9 cellular contexts compared by ENCODE assay signal in the genomic region with DNA sequence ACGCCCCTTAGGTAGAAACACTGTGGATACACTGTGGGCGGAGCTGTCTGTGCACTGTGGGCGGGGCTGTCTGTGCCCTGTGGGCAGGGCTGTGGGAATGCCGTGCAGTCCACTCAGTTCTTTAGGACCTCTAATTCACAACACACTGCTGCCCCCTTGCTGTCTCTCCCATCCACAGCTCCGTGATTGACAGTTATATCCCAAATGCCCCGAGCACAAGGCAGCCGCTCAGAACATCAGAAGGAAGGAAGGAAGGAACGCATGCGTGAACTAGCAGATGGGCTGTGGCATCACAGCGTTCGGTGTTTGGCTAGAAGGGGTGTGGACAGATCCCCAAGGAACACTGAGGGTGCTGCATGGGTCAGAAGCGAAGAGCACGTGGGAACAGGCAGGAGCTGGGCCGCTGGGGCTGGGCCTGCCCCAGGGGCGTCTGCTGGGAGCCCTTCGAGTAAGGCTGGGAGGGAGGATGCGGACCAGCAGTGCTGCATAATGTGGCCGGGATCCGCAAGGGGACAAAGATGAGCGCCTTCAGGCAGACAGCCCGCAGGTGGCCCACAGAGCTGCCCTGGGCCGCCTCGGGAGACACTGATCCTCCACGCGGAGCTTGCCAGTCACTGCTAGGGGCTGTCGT. TPM values are rescaled to one million over a fixed set of nuclear protein-coding genes. Genes with fewer than 3 reads are reported as not detected.
DNase-seq lines count a peak whose midpoint lies in the region; ATAC-seq, FAIRE-seq and TF ChIP-seq lines count a peak whose summit lies in the region.
"Had no signal": no experiment of that assay in that cellular context is flagged by ENCODE, and none has a peak within 500 bp of the region (broad histone marks: within the 10 kb centered on the region; RNA-seq: fewer than 3 reads in every experiment).

No MANE protein-coding gene starts in this region.

- peaks cover 28 to 59% (median 44%) of the 10 kb centered on the region in 11 experiments for H3K36me3 ChIP-seq in BLaER1 treated with 17β-estradiol and CSF1 and Interleukin-3, amounts not matched to agents 10 nM and 100 nM
- peaks cover 0 to 80% (median 19%) of the 10 kb centered on the region in 9 donors for H3K36me3 ChIP-seq in heart right ventricle
- H3K36me3 ChIP-seq in small intestine (ENCODE audit: control insufficient read depth in 2 of 2, insufficient read depth in 2 of 2, low read length in 2 of 2), result peaks cover 6 to 13% of the 10 kb centered on the region in 2 donors

- H3K27me3 ChIP-seq in BLaER1 treated with 17β-estradiol and CSF1 and Interleukin-3, amounts not matched to agents 10 nM and 100 nM, result no peaks in the 10 kb centered on the region
- H3K27me3 ChIP-seq in heart right ventricle (no peaks in the 10 kb centered on the region), small intestine (ENCODE audit: control insufficient read depth in 2 of 2, insufficient read depth in 2 of 2, low read length in 2 of 2) (no peaks in the 10 kb centered on the region)

- H4K20me1 ChIP-seq in BLaER1 treated with 17β-estradiol and CSF1 and Interleukin-3, amounts not matched to agents 10 nM and 100 nM, result peaks cover 0 to 59% (median 20%) of the 10 kb centered on the region in 11 experiments; a peak in 14 of 22 replicates

- no peak for DNase-seq in T-cell
- DNase-seq in heart right ventricle, result peak; percentile 68 to 70
- DNase-seq in small intestine, result peak; percentile 52
- no peak for DNase-seq in activated effector memory CD4-positive, alpha-beta T cell treated with Interleukin-2 at 50 U/mL for 16 hours

- no peaks in the 10 kb centered on the region for H3K27me3 Mint-ChIP-seq in T-cell
- H3K27me3 Mint-ChIP-seq: memory B cell had no signal

- no peaks in the 10 kb centered on the region for H3K9me3 Mint-ChIP-seq in T-cell
- H3K9me3 Mint-ChIP-seq: memory B cell had no signal

- peak overlapping the region; percentile 36 to 46 for H3K27ac Mint-ChIP-seq in T-cell
- H3K27ac Mint-ChIP-seq: memory B cell had no signal

- CTCF ChIA-PET in T-cell (lab: Charles Lee), result no interaction called here

- ATAC-seq in HG02642 (IDR thresholded peaks at IDR 0.05; ENCODE audit: poor library complexity, unreplicated experiment) (peak; percentile 40), T-cell (replicated peaks in 1 of 4) (no peak), heart right ventricle (peak; percentile 64 to 78 (median 76)), GM21381 (IDR thresholded peaks at IDR 0.05; ENCODE audit: unreplicated experiment) (no peak), GM21423 (IDR thresholded peaks at IDR 0.05; ENCODE audit: unreplicated experiment) (no peak)

- peaks cover 46% of the 10 kb centered on the region for H3K36me3 Mint-ChIP-seq in T-cell

- peak overlapping the region; percentile 72 to 91 (median 77) for H3K4me2 ChIP-seq in BLaER1 treated with 17β-estradiol and CSF1 and Interleukin-3, amounts not matched to agents 10 nM and 100 nM

- H3K4me3 Mint-ChIP-seq in T-cell, result no peak overlapping the region
- H3K4me3 Mint-ChIP-seq: memory B cell had no signal

- no peak for FAIRE-seq in small intestine (lab: Jason Lieb, UNC)

- H3K4me1 Mint-ChIP-seq in T-cell, result peaks cover 0 to 35% (median 14%) of the 10 kb centered on the region in 3 donors

- peak overlapping the region in 4 of 10 experiments; percentile 3 to 41 (median 12); a peak in 5 of 20 replicates for H3K4me3 ChIP-seq in BLaER1 treated with 17β-estradiol and CSF1 and Interleukin-3, amounts not matched to agents 10 nM and 100 nM
- H3K4me3 ChIP-seq in heart right ventricle (no peak overlapping the region), small intestine (ENCODE audit: low read depth in 1 of 2, low read length in 2 of 2) (no peak overlapping the region)

- peak overlapping the region in 8 of 11 experiments; percentile 9 to 68 (median 44); a peak in 12 of 22 replicates for H3K27ac ChIP-seq in BLaER1 treated with 17β-estradiol and CSF1 and Interleukin-3, amounts not matched to agents 10 nM and 100 nM
- no peak overlapping the region for H3K27ac ChIP-seq in heart right ventricle
- H3K27ac ChIP-seq in small intestine (ENCODE audit: low read depth in 1 of 2, low read length in 1 of 2), result no peak overlapping the region

- peaks cover 7 to 13% (median 12%) of the 10 kb centered on the region in 11 experiments; a peak in 20 of 22 replicates for H3K9me3 ChIP-seq in BLaER1 treated with 17β-estradiol and CSF1 and Interleukin-3, amounts not matched to agents 10 nM and 100 nM (replicated peaks in 1 of 11)
- H3K9me3 ChIP-seq in heart right ventricle (peaks cover 0 to 3% (median 0%) of the 10 kb centered on the region in 11 donors), small intestine (ENCODE audit: control insufficient read depth, low read depth) (no peaks in the 10 kb centered on the region)

- peaks cover 29 to 45% (median 43%) of the 10 kb centered on the region in 10 experiments for H3K4me1 ChIP-seq in BLaER1 treated with 17β-estradiol and CSF1 and Interleukin-3, amounts not matched to agents 10 nM and 100 nM
- peaks cover 0 to 26% (median 9%) of the 10 kb centered on the region in 9 donors for H3K4me1 ChIP-seq in heart right ventricle
- H3K4me1 ChIP-seq in small intestine (ENCODE audit: control insufficient read depth in 2 of 2, insufficient read depth in 1 of 2, low read depth in 1 of 2, low read length in 1 of 2), result no peaks in the 10 kb centered on the region

- peak in 8 of 9 donors; percentile 14 to 63 (median 48) for TF ChIP-seq CTCF in heart right ventricle (IDR thresholded peaks at IDR 0.05)

- intact Hi-C loops in heart right ventricle (cut with DNase I), result no loop called here

- H3K9ac ChIP-seq in BLaER1 treated with 17β-estradiol and CSF1 and Interleukin-3, amounts not matched to agents 10 nM and 100 nM, result peak overlapping the region in 7 of 11 experiments; percentile 5 to 65 (median 55); a peak in 13 of 22 replicates

- 66 to 68% methylated on average over 26 of the region's 26 CpGs for WGBS in heart right ventricle, 2 donors
- 68 to 85% (median 83%) methylated on average over 26 of the region's 26 CpGs for WGBS in small intestine, 3 donors

- POLR2A ChIA-PET in T-cell (lab: Charles Lee), result no interaction called here

RNA-seq across cellular contexts. Expression of gene ACOX3, which starts 29.8 kb away (rescaled TPM):
- total RNA-seq in T-cell (10 to 100 TPM in 4 of 5 donors, 1 to 10 TPM in 1; 9.4 to 20.7 (median 15.8) TPM), heart right ventricle (10 to 100 TPM; 21.6 to 28.9 (median 25.6) TPM)
- polyA plus RNA-seq in heart right ventricle (10 to 100 TPM; 17.9 to 18.5 TPM), small intestine (10 to 100 TPM; 15.2 to 31.1 (median 29.5) TPM)

RNA-seq across cellular contexts. Expression of gene TRMT44, which starts 29.8 kb away (rescaled TPM):
- total RNA-seq in T-cell (10 to 100 TPM; 25.6 to 40.9 (median 35.3) TPM), heart right ventricle (10 to 100 TPM in 2 of 10 donors, 1 to 10 TPM in 8; 6.0 to 10.2 (median 8.4) TPM)
- polyA plus RNA-seq in heart right ventricle (1 to 10 TPM; 4.5 to 5.3 TPM), small intestine (1 to 10 TPM; 4.7 to 5.3 (median 5.1) TPM)

Comparison
In these comparisons a context has a peak if more than half of its experiments do, and no peak if none do; other contexts are left out.
1. H3K27ac ChIP-seq: peak in BLaER1 treated with 17β-estradiol and CSF1 and Interleukin-3, amounts not matched to agents 10 nM and 100 nM (8 of 11); none in heart right ventricle (0 of 10) and small intestine (0 of 2).
2. ATAC-seq: peak in HG02642 (single experiment) and heart right ventricle (8 of 8); none in T-cell (0 of 4), GM21381 (single experiment) and GM21423 (single experiment).
3. DNase-seq: peak in heart right ventricle (2 of 2) and small intestine (single experiment); none in T-cell (0 of 34) and activated effector memory CD4-positive, alpha-beta T cell treated with Interleukin-2 at 50 U/mL for 16 hours (single experiment).